ENCODE assay signal across 8 cellular contexts in the genomic region with DNA sequence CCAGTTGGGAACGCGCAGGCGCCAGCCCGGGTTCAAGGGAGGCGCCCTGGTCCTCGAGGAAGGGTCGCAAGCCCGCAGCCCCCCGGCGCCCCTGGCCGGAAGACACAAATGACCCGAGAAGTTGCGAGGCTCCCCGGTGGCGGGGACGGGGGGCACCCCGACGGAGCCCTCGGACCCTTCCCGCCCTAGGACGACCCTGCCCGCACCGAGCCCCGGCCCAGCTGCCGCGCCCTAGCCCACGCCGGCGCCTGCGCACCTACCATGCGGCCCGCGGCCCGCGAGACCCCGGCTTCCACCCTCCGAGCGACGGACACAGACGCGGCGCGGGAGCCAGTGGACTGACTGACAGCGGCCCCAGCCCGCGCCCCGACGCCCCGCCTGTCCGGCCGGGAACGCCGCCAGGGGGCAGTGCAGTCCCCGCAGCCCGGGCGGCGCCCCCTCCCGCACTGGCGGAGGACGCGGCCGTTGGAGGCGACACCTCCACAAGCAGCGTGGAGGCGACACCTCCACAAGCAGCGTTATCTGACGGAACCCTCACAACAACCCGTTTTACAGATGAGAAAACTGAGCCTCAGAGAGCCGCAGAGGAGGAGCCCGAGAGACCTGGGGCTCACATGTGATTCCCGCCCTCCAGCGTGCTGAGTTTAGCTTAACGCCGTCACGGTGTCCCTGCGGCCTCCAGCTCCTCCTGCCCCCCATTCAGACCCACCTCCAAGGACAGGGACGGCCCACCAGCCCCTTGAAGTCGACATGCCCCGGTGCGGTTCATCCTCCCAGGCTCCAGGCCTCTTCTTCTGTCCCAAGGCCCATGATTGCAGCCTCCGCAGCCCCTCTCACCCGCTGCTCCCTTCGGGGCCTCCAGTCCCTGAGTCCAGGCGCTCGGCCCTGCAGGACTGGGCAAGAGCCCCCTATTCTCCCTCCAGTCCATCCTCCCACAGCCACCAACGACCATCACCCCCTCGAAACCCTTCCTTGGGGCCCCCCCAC. TPM values are rescaled to one million over a fixed set of nuclear protein-coding genes. Genes with fewer than 3 reads are reported as not detected.
DNase-seq lines count a peak whose midpoint lies in the region; ATAC-seq and TF ChIP-seq lines count a peak whose summit lies in the region.

A gene with protein sequence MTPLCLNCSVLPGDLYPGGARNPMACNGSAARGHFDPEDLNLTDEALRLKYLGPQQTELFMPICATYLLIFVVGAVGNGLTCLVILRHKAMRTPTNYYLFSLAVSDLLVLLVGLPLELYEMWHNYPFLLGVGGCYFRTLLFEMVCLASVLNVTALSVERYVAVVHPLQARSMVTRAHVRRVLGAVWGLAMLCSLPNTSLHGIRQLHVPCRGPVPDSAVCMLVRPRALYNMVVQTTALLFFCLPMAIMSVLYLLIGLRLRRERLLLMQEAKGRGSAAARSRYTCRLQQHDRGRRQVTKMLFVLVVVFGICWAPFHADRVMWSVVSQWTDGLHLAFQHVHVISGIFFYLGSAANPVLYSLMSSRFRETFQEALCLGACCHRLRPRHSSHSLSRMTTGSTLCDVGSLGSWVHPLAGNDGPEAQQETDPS (minus strand): TSS at position 347 of the 987 bp plus-strand sequence. CDS start 84 bp downstream, at position 263.

- no peaks in the 10 kb centered on the region for H3K79me2 ChIP-seq in HCT116 (ENCODE audit: insufficient read depth, low read length)

- H3K27ac ChIP-seq in HCT116 (ENCODE audit: low read depth, low read length), result no peak within 1 kb of the TSS
- H3K27ac ChIP-seq in RWPE2 (ENCODE audit: poor library complexity, severe bottlenecking), result no peak within 1 kb of the TSS
- H3K27ac ChIP-seq in iPS DF 6.9 (ENCODE audit: low read length), result no peak within 1 kb of the TSS

- TF ChIP-seq RAD21 in HCT116 (IDR thresholded peaks at IDR 0.05; ENCODE audit: low read depth), result no peak

- H3K36me3 ChIP-seq in HCT116 (ENCODE audit: control insufficient read depth in 1 of 2, insufficient read depth in 2 of 2, low read length in 2 of 2) (no peaks in the 10 kb centered on the region), RWPE2 (ENCODE audit: low read depth) (no peaks in the 10 kb centered on the region), iPS DF 6.9 (ENCODE audit: control insufficient read depth, insufficient read depth, low read length) (no peaks in the 10 kb centered on the region)

- no peak for TF ChIP-seq POLR2A in HCT116 (IDR thresholded peaks at IDR 0.05; ENCODE audit: borderline replicate concordance, extremely low read depth, insufficient read depth, insufficient read length)

- peak within 1 kb of the TSS in 1 of 2 donors; percentile 76 for H3K4me3 Mint-ChIP-seq in CD14-positive monocyte
- peak within 1 kb of the TSS; percentile 51 for H3K4me3 Mint-ChIP-seq in activated naive CD8-positive, alpha-beta T cell treated with anti-CD3 and anti-CD28 coated beads, Interleukin-2, amount 10 ng/mL, durations not matched to agents 7 days and 5 days

- peaks cover 0 to 10% of the 10 kb centered on the region in 2 donors for H3K36me3 Mint-ChIP-seq in CD14-positive monocyte
- no peaks in the 10 kb centered on the region for H3K36me3 Mint-ChIP-seq in activated naive CD8-positive, alpha-beta T cell treated with anti-CD3 and anti-CD28 coated beads, Interleukin-2, amount 10 ng/mL, durations not matched to agents 7 days and 5 days

- POLR2A ChIA-PET in HCT116 (lab: Charles Lee), result no interaction called here
- POLR2A ChIA-PET in activated naive CD8-positive, alpha-beta T cell treated with anti-CD3 and anti-CD28 coated beads, Interleukin-2, amount 10 ng/mL, durations not matched to agents 7 days and 5 days (lab: Charles Lee), result interaction anchor here (1.0 to 1.2 kb wide), 2 partner anchors 15 to 26 kb away, joined by 3 to 4 read pairs; no protein-coding TSS in a partner anchor

- DNase-seq in CD14-positive monocyte (ENCODE audit: low spot score) (no peak), HCT116 (ENCODE audit: low read depth, low spot score) (peak; percentile 19), RWPE2 (ENCODE audit: low spot score) (no peak), iPS DF 6.9 (ENCODE audit: low read depth, low spot score) (peak; percentile 25), SIG-M5 (lab: John Stamatoyannopoulos, UW) (no peak)
- DNase-seq in activated naive CD8-positive, alpha-beta T cell treated with anti-CD3 and anti-CD28 coated beads, Interleukin-2, amount 10 ng/mL, durations not matched to agents 7 days and 5 days, result peak; percentile 88
- peak; percentile 42 to 55 for DNase-seq in stimulated activated CD4-positive, alpha-beta T cell treated with anti-CD3 and anti-CD28 coated beads, Interleukin-12 subunit alpha, Interleukin-12 subunit beta, amount 100 ng/mL, for 24 hours (ENCODE audit: low read depth in 2 of 2)

- peaks cover 21% of the 10 kb centered on the region for H3K4me1 Mint-ChIP-seq in CD14-positive monocyte
- peaks cover 14% of the 10 kb centered on the region for H3K4me1 Mint-ChIP-seq in activated naive CD8-positive, alpha-beta T cell treated with anti-CD3 and anti-CD28 coated beads, Interleukin-2, amount 10 ng/mL, durations not matched to agents 7 days and 5 days

- H3K27ac Mint-ChIP-seq in CD14-positive monocyte, result peak within 1 kb of the TSS in 2 of 7 donors; percentile 30 to 73
- H3K27ac Mint-ChIP-seq in activated naive CD8-positive, alpha-beta T cell treated with anti-CD3 and anti-CD28 coated beads, Interleukin-2, amount 10 ng/mL, durations not matched to agents 7 days and 5 days, result peak within 1 kb of the TSS; percentile 39

- H3K4me3 ChIP-seq in HCT116 (replicated peaks in 1 of 2; ENCODE audit: low read depth in 1 of 2, low read length in 2 of 2) (no peak within 1 kb of the TSS), RWPE2 (ENCODE audit: severe bottlenecking) (peak within 1 kb of the TSS; percentile 20), iPS DF 6.9 (ENCODE audit: low read length) (peak within 1 kb of the TSS; percentile 60; the same call in 1 of the 2 replicates)

- RAD21 ChIA-PET in HCT116 (lab: Charles Lee; ENCODE audit: low non-redundant PET in 1 of 2, low total read pairs in 2 of 2, uncharacterized antibody in 2 of 2, unreplicated experiment in 2 of 2), result no interaction called here

- no peaks in the 10 kb centered on the region for H4K20me1 ChIP-seq in HCT116 (ENCODE audit: insufficient read depth)

- no CpG with 5 or more reads among the region's 87 CpGs for WGBS in iPS DF 6.9 (ENCODE audit: insufficient coverage, insufficient read length)

- peaks cover 0 to 10% (median 2%) of the 10 kb centered on the region in 7 donors for H3K9me3 Mint-ChIP-seq in CD14-positive monocyte
- no peaks in the 10 kb centered on the region for H3K9me3 Mint-ChIP-seq in activated naive CD8-positive, alpha-beta T cell treated with anti-CD3 and anti-CD28 coated beads, Interleukin-2, amount 10 ng/mL, durations not matched to agents 7 days and 5 days

- BruUV-seq in HCT116 (replicated peaks; lab: Mats Ljungman, UMichigan), result no TSS peak

- peaks cover 66 to 97% (median 79%) of the 10 kb centered on the region in 3 donors for H3K27me3 Mint-ChIP-seq in CD14-positive monocyte (ENCODE audit: low read depth in 3 of 3)
- H3K27me3 Mint-ChIP-seq in activated naive CD8-positive, alpha-beta T cell treated with anti-CD3 and anti-CD28 coated beads, Interleukin-2, amount 10 ng/mL, durations not matched to agents 7 days and 5 days, result peaks cover 55% of the 10 kb centered on the region

- no peak within 1 kb of the TSS for H3K9ac ChIP-seq in HCT116 (ENCODE audit: low read length)

- TF ChIP-seq CTCF in CD14-positive monocyte (IDR thresholded peaks at IDR 0.05), result peak; percentile 97
- TF ChIP-seq CTCF in HCT116 (IDR thresholded peaks at IDR 0.05 in 2 of 3, conservative IDR thresholded peaks at IDR 0.05 in 1 of 3; ENCODE audit: borderline replicate concordance in 1 of 3, insufficient read depth in 1 of 3, low read depth in 2 of 3, low read length in 2 of 3), result peak; percentile 76 to 77 (median 77)
- peak; percentile 60 for TF ChIP-seq CTCF in RWPE2 (IDR thresholded peaks at IDR 0.05; ENCODE audit: poor library complexity, severe bottlenecking)

- peak; percentile 95 for ATAC-seq in HCT116
- ATAC-seq in RWPE2 (ENCODE audit: low read depth), result peak; percentile 42; the same call in 2 of the 3 replicates
- peak; percentile 90 for ATAC-seq in activated naive CD8-positive, alpha-beta T cell treated with anti-CD3 and anti-CD28 coated beads, Interleukin-2, amount 10 ng/mL, durations not matched to agents 7 days and 5 days (ENCODE audit: low read depth)
- no peak for ATAC-seq in GM19324 (IDR thresholded peaks at IDR 0.05; ENCODE audit: low FRiP score, unreplicated experiment)

- peak within 1 kb of the TSS; percentile 35 for H2AFZ ChIP-seq in HCT116 (ENCODE audit: low read depth, low read length, poor library complexity, severe bottlenecking)

- H3K4me1 ChIP-seq in HCT116 (ENCODE audit: control insufficient read depth in 1 of 2, insufficient read depth in 2 of 2, low read length in 2 of 2) (peaks cover 0 to 8% of the 10 kb centered on the region in 2 experiments; a peak in 2 of 4 replicates), RWPE2 (ENCODE audit: insufficient read depth, poor library complexity, severe bottlenecking) (no peaks in the 10 kb centered on the region), iPS DF 6.9 (ENCODE audit: control insufficient read depth, insufficient read depth, low read length) (peaks cover 2% of the 10 kb centered on the region)

- CTCF ChIA-PET in HCT116 (lab: Charles Lee), result no interaction called here

- H3K9me2 ChIP-seq in HCT116 (ENCODE audit: insufficient read depth), result no peaks in the 10 kb centered on the region

- peak within 1 kb of the TSS; percentile 39; the same call in 1 of the 2 replicates for H3K4me2 ChIP-seq in HCT116 (ENCODE audit: low read length)

- H3K9me3 ChIP-seq in HCT116 (ENCODE audit: control insufficient read depth in 1 of 2, insufficient read depth in 1 of 2, low read depth in 1 of 2, low read length in 2 of 2), result no peaks in the 10 kb centered on the region
- H3K9me3 ChIP-seq in RWPE2 (ENCODE audit: severe bottlenecking), result no peaks in the 10 kb centered on the region
- H3K9me3 ChIP-seq in iPS DF 6.9 (ENCODE audit: control insufficient read depth, insufficient read depth, low read length), result no peaks in the 10 kb centered on the region

- H3K27me3 ChIP-seq in HCT116 (ENCODE audit: insufficient read depth, low read length) (no peaks in the 10 kb centered on the region), RWPE2 (ENCODE audit: insufficient read depth, poor library complexity, severe bottlenecking) (peaks cover 19% of the 10 kb centered on the region), iPS DF 6.9 (ENCODE audit: control insufficient read depth, insufficient read depth, low read length) (peaks cover 3% of the 10 kb centered on the region; the same call in 1 of the 2 replicates)

- intact Hi-C loops in CD14-positive monocyte (cut with micrococcal nuclease), result no loop called here
- intact Hi-C loops in HCT116 (cut with micrococcal nuclease), result no loop called here

TF ChIP-seq in HCT116, 20 proteins besides CTCF, POLR2A, EP300 and RAD21 (continues in another document):
- no peak for TF ChIP-seq SRF (IDR thresholded peaks at IDR 0.05; ENCODE audit: low read depth)
- no peak for TF ChIP-seq YY1 (IDR thresholded peaks at IDR 0.05; ENCODE audit: extremely low read depth, insufficient replicate concordance, low read depth, low read length)
- TF ChIP-seq ZFX (IDR thresholded peaks at IDR 0.05), result no peak

RNA-seq across cellular contexts. Expression of the gene that starts here (rescaled TPM):
- polyA plus RNA-seq in CD14-positive monocyte, result not detected
- total RNA-seq in HCT116 (2021; ENCODE audit: unreplicated experiment), result not detected
- polyA plus RNA-seq in HCT116 (2012), result 0.04 TPM in 1 of 2 replicates, not detected in the other
- total RNA-seq in activated naive CD8-positive, alpha-beta T cell treated with anti-CD3 and anti-CD28 coated beads, Interleukin-2, amount 10 ng/mL, durations not matched to agents 7 days and 5 days, result under 1 TPM; 0.89 to 0.94 TPM

Comparison
In these comparisons a context has a peak if more than half of its experiments do, and no peak if none do; other contexts are left out.
1. Peak in DNase-seq, ATAC-seq and H3K4me2 ChIP-seq in HCT116; RNA of the gene not detected or under 1 TPM.
2. Peak in DNase-seq and ATAC-seq in activated naive CD8-positive, alpha-beta T cell treated with anti-CD3 and anti-CD28 coated beads, Interleukin-2, amount 10 ng/mL, durations not matched to agents 7 days and 5 days; RNA of the gene not detected or under 1 TPM.
3. DNase-seq: peak in iPS DF 6.9 (single experiment) and stimulated activated CD4-positive, alpha-beta T cell treated with anti-CD3 and anti-CD28 coated beads, Interleukin-12 subunit alpha, Interleukin-12 subunit beta, amount 100 ng/mL, for 24 hours (2 of 2); none in CD14-positive monocyte (single experiment), RWPE2 (single experiment) and SIG-M5 (single experiment).
4. H3K4me3 ChIP-seq: peak in RWPE2 (single experiment) and iPS DF 6.9 (single experiment); none in HCT116 (0 of 2).
5. Peak in every context shown above with its lines, with median percentiles within 50 percentile points of each other: CTCF ChIP-seq.